Comparison of ENCODE assay signal across 8 cellular contexts in genomic region chr6:7140631-7141366, GRCh38. TPM values are rescaled to one million over a fixed set of nuclear protein-coding genes. Genes with fewer than 3 reads are reported as not detected.
DNase-seq lines count a peak whose midpoint lies in the region; ATAC-seq, FAIRE-seq and TF ChIP-seq lines count a peak whose summit lies in the region.

No MANE protein-coding gene starts in this region.

- no peaks in the 10 kb centered on the region for H3F3A ChIP-seq in neural cell (ENCODE audit: insufficient read depth, low read length, poor library complexity, severe bottlenecking)

- FAIRE-seq in D721Med (lab: Jason Lieb, UNC) = no peak

- peak overlapping the region; percentile 88 to 91 for H3K27ac Mint-ChIP-seq in stimulated activated naive CD8-positive, alpha-beta T cell treated with anti-CD3 and anti-CD28 coated beads, Interleukin-15, amount 100 ng/mL, for 72 hours

- H3K4me3 ChIP-seq in HUES64 (ENCODE audit: low read length) (peak overlapping the region; percentile 81), fibroblast of villous mesenchyme (ENCODE audit: low read depth, low read length) (peak overlapping the region; percentile 69), neural cell (ENCODE audit: low read length) (peak overlapping the region; percentile 74)

- peak; percentile 89 for DNase-seq in D721Med (ENCODE audit: insufficient read length, low spot score)
- peak; percentile 93 for DNase-seq in RWPE1 (ENCODE audit: low spot score)
- DNase-seq in activated gamma-delta T cell treated with Interleukin-2 at 50 U/mL for 16 hours = peak; percentile 76
- DNase-seq in fibroblast of villous mesenchyme (ENCODE audit: low read depth) = peak; percentile 78
- DNase-seq in stimulated activated naive CD8-positive, alpha-beta T cell treated with anti-CD3 and anti-CD28 coated beads, Interleukin-15, amount 100 ng/mL, for 72 hours = peak; percentile 74 to 79

- H3K4me3 Mint-ChIP-seq in stimulated activated naive CD8-positive, alpha-beta T cell treated with anti-CD3 and anti-CD28 coated beads, Interleukin-15, amount 100 ng/mL, for 72 hours = peak overlapping the region; percentile 83 to 85

- H2AFZ ChIP-seq in neural cell (ENCODE audit: low read depth, low read length) = peak overlapping the region; percentile 24

- TF ChIP-seq EP300 in neural cell (conservative IDR thresholded peaks at IDR 0.05; ENCODE audit: poor library complexity, severe bottlenecking) = no peak

- no peaks in the 10 kb centered on the region for H3K9me3 Mint-ChIP-seq in stimulated activated naive CD8-positive, alpha-beta T cell treated with anti-CD3 and anti-CD28 coated beads, Interleukin-15, amount 100 ng/mL, for 72 hours

- no peak for TF ChIP-seq RAD21 in neural cell (conservative IDR thresholded peaks at IDR 0.05)

- CTCF ChIA-PET in RWPE1 (lab: Yijun Ruan, JAX) = interaction anchor here (0.6 kb wide), 1 partner anchor 12 kb away, joined by 3 read pairs; no protein-coding TSS in a partner anchor

- no peaks in the 10 kb centered on the region for H3K79me2 ChIP-seq in neural cell (replicated peaks; ENCODE audit: insufficient read depth, low read length)

- H3K9me3 ChIP-seq in HUES64 (ENCODE audit: insufficient read depth, low read depth, low read length) = no peaks in the 10 kb centered on the region
- H3K9me3 ChIP-seq in neural cell (ENCODE audit: low read length) = no peaks in the 10 kb centered on the region

- H3K4me1 Mint-ChIP-seq in stimulated activated naive CD8-positive, alpha-beta T cell treated with anti-CD3 and anti-CD28 coated beads, Interleukin-15, amount 100 ng/mL, for 72 hours = peaks cover 88% of the 10 kb centered on the region

- peak overlapping the region; percentile 54 for H3K4me2 ChIP-seq in neural cell (ENCODE audit: low read length)

- H3K9ac ChIP-seq in HUES64 (ENCODE audit: low read depth, low read length) = peak overlapping the region; percentile 86
- H3K9ac ChIP-seq in neural cell (ENCODE audit: low read length) = peak overlapping the region; percentile 52

- 3% methylated on average over 66 of the region's 66 CpGs for WGBS in HUES64

- TF ChIP-seq CTCF in D721Med (IDR thresholded peaks at IDR 0.05; ENCODE audit: insufficient read depth, missing control alignments) (no peak), RWPE1 (conservative IDR thresholded peaks at IDR 0.05; ENCODE audit: low read depth) (no peak), fibroblast of villous mesenchyme (IDR thresholded peaks at IDR 0.05; ENCODE audit: insufficient read depth, low read depth, low read length) (no peak), neural cell (IDR thresholded peaks at IDR 0.05; ENCODE audit: poor library complexity, severe bottlenecking) (no peak)

- H3K36me3 ChIP-seq in HUES64 (ENCODE audit: insufficient read depth, low read length) (no peaks in the 10 kb centered on the region), neural cell (ENCODE audit: insufficient read depth, low read length) (no peaks in the 10 kb centered on the region)

- H3K27ac ChIP-seq in HUES64 (ENCODE audit: low read depth, low read length) (peak overlapping the region; percentile 81), RWPE1 (peak overlapping the region; percentile 87), neural cell (ENCODE audit: low read length) (no peak overlapping the region)

- no peaks in the 10 kb centered on the region for H3K9me2 ChIP-seq in neural cell (ENCODE audit: insufficient read depth, low read length)

- H3K27me3 Mint-ChIP-seq in stimulated activated naive CD8-positive, alpha-beta T cell treated with anti-CD3 and anti-CD28 coated beads, Interleukin-15, amount 100 ng/mL, for 72 hours = no peaks in the 10 kb centered on the region

- H4K20me1 ChIP-seq in neural cell (ENCODE audit: insufficient read depth) = no peaks in the 10 kb centered on the region

- H3K27me3 ChIP-seq in HUES64 (ENCODE audit: insufficient read depth, low read length) (no peaks in the 10 kb centered on the region), neural cell (ENCODE audit: insufficient read depth, low read depth, low read length) (no peaks in the 10 kb centered on the region)

- H3K4me1 ChIP-seq in HUES64 (ENCODE audit: insufficient read depth, low read length) = peaks cover 59% of the 10 kb centered on the region

- ATAC-seq in GM21390 (IDR thresholded peaks at IDR 0.05; ENCODE audit: unreplicated experiment) = peak; percentile 41
- ATAC-seq in stimulated activated naive CD8-positive, alpha-beta T cell treated with anti-CD3 and anti-CD28 coated beads, Interleukin-15, amount 100 ng/mL, for 72 hours = peak; percentile 87

- POLR2A ChIA-PET in RWPE1 (lab: Yijun Ruan, JAX; ENCODE audit: low non-redundant PET) = no interaction called here

TF ChIP-seq in neural cell, 6 proteins besides CTCF, POLR2A, EP300 and RAD21:
- TF ChIP-seq MXI1 (conservative IDR thresholded peaks at IDR 0.05; ENCODE audit: poor library complexity, severe bottlenecking) (no peak), TAF1 (IDR thresholded peaks at IDR 0.05; ENCODE audit: low read depth) (peak; percentile 10)

RNA-seq across cellular contexts. Expression of gene RREB1, which starts 33.0 kb away (rescaled TPM):
- polyA plus RNA-seq in HUES64 (2013, experiment 1 of 2) = 11.2 TPM
- polyA plus RNA-seq in HUES64 (2013, experiment 2 of 2) = 13.5 TPM
- 24.5 and 26.3 TPM in 2 replicates for total RNA-seq in fibroblast of villous mesenchyme
- polyA plus RNA-seq in neural cell = not detected in 2 replicates
- polyA minus RNA-seq in neural cell = 0.24 and 0.35 TPM in 2 replicates
